1 cellular context compared by ENCODE assay signal in the genomic region with DNA sequence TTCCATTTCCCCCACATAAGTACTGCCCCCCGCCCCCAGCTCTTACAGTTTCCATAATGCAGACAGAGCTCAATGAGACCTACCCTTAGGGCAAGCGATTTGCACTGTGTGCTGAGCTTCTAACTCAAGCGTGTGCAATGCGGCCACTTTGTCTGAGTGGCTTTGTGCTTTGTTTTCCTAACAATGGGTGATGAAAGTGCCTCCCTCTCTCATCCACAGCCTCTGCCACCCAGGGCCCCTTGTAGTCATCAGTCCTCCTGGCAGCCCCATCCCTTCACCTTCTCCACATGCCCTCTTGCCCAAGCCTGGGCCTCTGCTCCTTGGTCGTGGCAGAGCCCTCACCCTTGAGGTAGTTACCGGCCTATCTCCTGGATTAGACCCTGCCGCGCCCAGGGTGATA.
TF ChIP-seq lines count a peak whose summit lies in the region.

No MANE protein-coding gene starts in this region.

TF ChIP-seq in H1, 55 proteins besides CTCF, POLR2A, EP300 and RAD21 (continued from another document):
- TF ChIP-seq, protein P1, sequence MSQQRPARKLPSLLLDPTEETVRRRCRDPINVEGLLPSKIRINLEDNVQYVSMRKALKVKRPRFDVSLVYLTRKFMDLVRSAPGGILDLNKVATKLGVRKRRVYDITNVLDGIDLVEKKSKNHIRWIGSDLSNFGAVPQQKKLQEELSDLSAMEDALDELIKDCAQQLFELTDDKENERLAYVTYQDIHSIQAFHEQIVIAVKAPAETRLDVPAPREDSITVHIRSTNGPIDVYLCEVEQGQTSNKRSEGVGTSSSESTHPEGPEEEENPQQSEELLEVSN (IDR thresholded peaks at IDR 0.05) = no peak
- TF ChIP-seq SRF (IDR thresholded peaks at IDR 0.05; ENCODE audit: low read depth, low read length) (no peak), CREB1 (IDR thresholded peaks at IDR 0.05) (no peak), BRCA1 (IDR thresholded peaks at IDR 0.05; ENCODE audit: low read depth, low read length) (no peak), POU5F1 (IDR thresholded peaks at IDR 0.05; ENCODE audit: low read depth, low read length) (no peak), TAF7 (optimal IDR thresholded peaks at IDR 0.05; ENCODE audit: borderline replicate concordance, low read depth, low read length) (no peak), KDM1A (IDR thresholded peaks at IDR 0.05; ENCODE audit: borderline replicate concordance, low read length) (no peak), NRF1 (IDR thresholded peaks at IDR 0.05; ENCODE audit: low read depth, low read length) (no peak), SIN3A (conservative IDR thresholded peaks at IDR 0.05 in 1 of 2, IDR thresholded peaks at IDR 0.05 in 1 of 2; ENCODE audit: low read depth in 1 of 2, low read length in 2 of 2) (no peak), SAP30 (IDR thresholded peaks at IDR 0.05; ENCODE audit: insufficient read depth, insufficient replicate concordance, low read length) (no peak), SP4 (IDR thresholded peaks at IDR 0.05; ENCODE audit: low read length) (no peak)
- TF ChIP-seq, protein P2, sequence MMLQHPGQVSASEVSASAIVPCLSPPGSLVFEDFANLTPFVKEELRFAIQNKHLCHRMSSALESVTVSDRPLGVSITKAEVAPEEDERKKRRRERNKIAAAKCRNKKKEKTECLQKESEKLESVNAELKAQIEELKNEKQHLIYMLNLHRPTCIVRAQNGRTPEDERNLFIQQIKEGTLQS (IDR thresholded peaks at IDR 0.05; ENCODE audit: insufficient read depth, low read depth, low read length) = no peak
